ENCODE assay signal across 22 cellular contexts in the genomic region with DNA sequence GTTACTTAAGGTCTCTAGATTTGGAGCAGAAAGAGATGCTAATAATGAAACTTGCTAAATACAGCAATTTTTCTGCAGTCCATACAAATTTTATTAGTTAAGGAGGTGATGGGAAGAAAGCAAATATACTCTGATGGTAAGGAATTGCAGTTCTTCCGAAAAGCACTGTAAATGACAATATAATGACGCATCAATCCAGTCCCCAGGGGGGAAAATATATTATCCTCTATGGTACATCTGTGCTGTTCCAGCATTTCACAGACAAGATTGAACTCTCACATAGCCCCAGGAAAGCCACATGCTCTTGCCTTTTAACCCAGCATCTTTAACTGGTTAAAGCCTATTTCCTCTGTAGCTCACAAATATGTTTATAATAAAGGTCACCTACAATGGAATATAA.
"Had no signal": no experiment of that assay in that cellular context is flagged by ENCODE, and none has a peak within 500 bp of the region (broad histone marks: within the 10 kb centered on the region; RNA-seq: fewer than 3 reads in every experiment).

No MANE protein-coding gene starts in this region.

- H2AFZ ChIP-seq: hepatocyte had no signal

- H3K4me3 ChIP-seq: hepatocyte, left ventricle myocardium inferior, lung, ovary, right atrium auricular region, right lobe of liver, smooth muscle cell, stomach, testis, thyroid gland, transverse colon, upper lobe of left lung had no signal

- H3K79me2 ChIP-seq: hepatocyte had no signal

- DNase-seq: islet precursor cell; left ventricle myocardium inferior; mesendoderm; naive B cell; natural killer cell; nephron progenitor cell; ovary; right lobe of liver; stimulated activated CD4-positive, alpha-beta T cell treated with anti-CD3 and anti-CD28 coated beads, Interleukin-1b, Interleukin-23, amount 100 ng/mL, for 48 hours; stimulated activated CD4-positive, alpha-beta T cell treated with anti-CD3 and anti-CD28 coated beads, Interleukin-2, amount 100 ng/mL, for 48 hours; stimulated activated CD4-positive, alpha-beta T cell treated with anti-CD3 and anti-CD28 coated beads, Interleukin-4, amount 100 ng/mL, for 4 hours; stimulated activated CD8-positive, alpha-beta memory T cell treated with anti-CD3 and anti-CD28 coated beads, Interleukin-4, amount 100 ng/mL, for 48 hours; stimulated activated naive CD4-positive, alpha-beta T cell treated with Interleukin-2 at 50 U/mL for 16 hours; stomach; testis; thyroid gland; transverse colon; upper lobe of left lung had no signal

- H3K36me3 ChIP-seq: left ventricle myocardium inferior, ovary, right atrium auricular region, right lobe of liver, stomach, thyroid gland, transverse colon, upper lobe of left lung had no signal

- H3K4me2 ChIP-seq: hepatocyte, smooth muscle cell had no signal

- H3K27ac ChIP-seq: hepatocyte, left ventricle myocardium inferior, ovary, right atrium auricular region, right lobe of liver, stomach, testis, thyroid gland, transverse colon, upper lobe of left lung had no signal

- H3K4me1 ChIP-seq: left ventricle myocardium inferior, right atrium auricular region, right lobe of liver, stomach, testis, transverse colon, upper lobe of left lung had no signal

- H3K27me3 ChIP-seq: hepatocyte, ovary, right atrium auricular region, right lobe of liver, stomach, testis, thyroid gland, transverse colon, upper lobe of left lung had no signal

- H3K9me3 ChIP-seq: left ventricle myocardium inferior, ovary, right atrium auricular region, right lobe of liver, stomach, testis, thyroid gland, transverse colon, upper lobe of left lung had no signal
